Comparison of ENCODE assay signal across 9 cellular contexts in the genomic region with DNA sequence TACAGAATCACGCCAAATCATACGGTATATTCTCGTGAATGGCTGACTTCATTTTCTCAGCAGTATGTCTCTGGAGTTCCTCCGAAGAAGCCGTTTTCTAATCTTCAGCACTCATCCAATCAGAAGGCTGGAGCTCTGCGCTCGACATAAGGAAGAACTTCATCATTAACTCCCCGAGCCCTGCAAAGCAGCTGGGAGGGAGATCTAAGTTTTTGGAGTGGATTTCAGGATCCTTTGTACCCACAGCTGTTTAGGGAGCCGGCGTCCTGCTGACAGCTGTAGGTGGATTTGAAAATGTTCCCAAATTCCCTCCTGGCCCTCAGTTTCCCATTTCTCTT. TPM values are rescaled to one million over a fixed set of nuclear protein-coding genes. Genes with fewer than 3 reads are reported as not detected.
DNase-seq lines count a peak whose midpoint lies in the region; ATAC-seq and TF ChIP-seq lines count a peak whose summit lies in the region.
"Had no signal": no experiment of that assay in that cellular context is flagged by ENCODE, and none has a peak within 500 bp of the region (broad histone marks: within the 10 kb centered on the region; RNA-seq: fewer than 3 reads in every experiment).

No MANE protein-coding gene starts in this region.

- peak overlapping the region; percentile 58 for H3K4me3 ChIP-seq in MG63

- H3K4me3 Mint-ChIP-seq in nephron = peak overlapping the region in 2 of 3 experiments; percentile 79 to 89

- H3K9me3 ChIP-seq in MG63 = no peaks in the 10 kb centered on the region

- ATAC-seq in GM19455 (IDR thresholded peaks at IDR 0.05; ENCODE audit: unreplicated experiment) (no peak), HG02588 (IDR thresholded peaks at IDR 0.05; ENCODE audit: unreplicated experiment) (no peak)

- H3K9me3 Mint-ChIP-seq in nephron = no peaks in the 10 kb centered on the region

- intact Hi-C loops in posterior cingulate gyrus (cut with DNase I) = no loop called here

- no peaks in the 10 kb centered on the region for H3K36me3 ChIP-seq in MG63

- peaks cover 11% of the 10 kb centered on the region for H3K27me3 Mint-ChIP-seq in nephron (ENCODE audit: low read depth)

- TF ChIP-seq CTCF in nephron (IDR thresholded peaks at IDR 0.05; ENCODE audit: unreplicated experiment in 3 of 3) = no peak

- peaks cover 2% of the 10 kb centered on the region for H3K27me3 ChIP-seq in MG63

- DNase-seq in AG08395 (ENCODE audit: low spot score) (peak; percentile 44), MG63 (peak; percentile 24), epidermal melanocyte (ENCODE audit: insufficient read length, low spot score) (peak; percentile 77), posterior cingulate gyrus (no peak)
- DNase-seq in activated CD4-positive, CD25-positive, alpha-beta regulatory T cell (lab: John Stamatoyannopoulos, UW) = no peak
- DNase-seq: NCI-H2081 treated with DMSO at 0.1 percent for 48 hours had no signal

- peak overlapping the region; percentile 77 to 85 (median 78) for H3K27ac Mint-ChIP-seq in nephron

- no peaks in the 10 kb centered on the region for H3K36me3 Mint-ChIP-seq in nephron (ENCODE audit: low read depth)

- peaks cover 46% of the 10 kb centered on the region for H3K4me1 Mint-ChIP-seq in nephron

RNA-seq across cellular contexts. Expression of gene SDK1, which starts 40.7 kb away (rescaled TPM):
- total RNA-seq in MG63 (2014; rRNA removed; shearing (Covaris generic); ENCODE audit: low replicate concordance) = 1.1 TPM in 1 of 2 replicates, not detected in the other

Comparison
In these comparisons a context has a peak if more than half of its experiments do, and no peak if none do; other contexts are left out.
1. DNase-seq: peak in AG08395 (single experiment), MG63 (single experiment) and epidermal melanocyte (single experiment); none in activated CD4-positive, CD25-positive, alpha-beta regulatory T cell (0 of 4) and posterior cingulate gyrus (0 of 10).